In the genomic region with DNA sequence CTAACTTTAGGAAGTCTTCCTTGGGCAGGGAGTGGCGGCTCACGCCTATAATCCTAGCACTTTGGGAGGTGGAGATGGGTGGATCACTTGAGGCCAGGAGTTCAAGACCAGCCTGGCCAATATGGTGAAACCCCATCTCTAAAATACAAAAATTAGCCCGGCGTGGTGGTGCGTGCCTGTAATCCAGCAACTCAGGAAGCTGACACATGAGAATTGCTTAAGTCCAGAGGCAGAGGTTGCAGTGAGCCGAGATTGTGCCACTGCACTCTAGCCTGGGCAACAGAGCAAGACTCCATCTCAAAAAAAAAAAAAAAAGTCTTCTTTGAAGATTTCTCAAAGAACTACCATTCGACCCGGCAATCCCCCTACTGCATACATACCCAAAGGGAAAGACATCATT, we compare ENCODE assay signal across 7 cellular contexts. TPM values are rescaled to one million over a fixed set of nuclear protein-coding genes. Genes with fewer than 3 reads are reported as not detected.
DNase-seq lines count a peak whose midpoint lies in the region; ATAC-seq, FAIRE-seq and TF ChIP-seq lines count a peak whose summit lies in the region.
"Not testable (repeated sequence)": the region's sequence is repeated elsewhere in the genome, so short reads cannot be mapped to it uniquely, and the experiment has no call there.

No MANE protein-coding gene starts in this region.

- H3K9me1 ChIP-seq in K562 (ENCODE audit: control insufficient read depth, insufficient read depth, low read length) = not testable (repeated sequence)

- CTCF ChIA-PET in K562 (lab: Yijun Ruan, JAX; ENCODE audit: low intra/inter-chr PET ratio) = not testable (repeated sequence)

- TF ChIP-seq EP300 in K562 (IDR thresholded peaks at IDR 0.05; ENCODE audit: low read length); esophagus muscularis mucosa (IDR thresholded peaks at IDR 0.05): not testable (repeated sequence)

- ATAC-seq in K562; naive B cell (ENCODE audit: low read depth in 2 of 2): not testable (repeated sequence)

- not testable (repeated sequence) for H3F3A ChIP-seq in OCI-LY1 (ENCODE audit: insufficient read depth, low read length)

- H2AFZ ChIP-seq in OCI-LY1 (ENCODE audit: low read length); K562 (ENCODE audit: low read depth, low read length): not testable (repeated sequence)

- WGBS in K562 (ENCODE audit: insufficient coverage, low coverage, missing lambda C conversion rate) = 80% methylated on average over 7 of the region's 8 CpGs
- 94% methylated on average over 8 of the region's 8 CpGs for WGBS in esophagus muscularis mucosa
- WGBS in spleen, 5 donors = 64 to 90% (median 70%) methylated on average over 8 of the region's 8 CpGs

- not testable (repeated sequence) for FAIRE-seq in K562 (lab: Jason Lieb, UNC)

- H3K27me3 Mint-ChIP-seq in CD14-positive monocyte (ENCODE audit: low read depth in 3 of 3); IgD-negative memory B cell; naive B cell: not testable (repeated sequence)

- H3K27ac ChIP-seq in OCI-LY1 (ENCODE audit: low read depth, low read length, poor library complexity, severe bottlenecking) (peak overlapping the region; percentile 99), esophagus muscularis mucosa (replicated peaks in 1 of 4) (peak overlapping the region; percentile 85 to 94 (median 87)), spleen (peak overlapping the region in 6 of 8 donors; percentile 25 to 90 (median 70))
- not testable (repeated sequence) for H3K27ac ChIP-seq in K562 (ENCODE audit: extremely low read depth, low read depth, low read length)

- H3K4me1 ChIP-seq in OCI-LY1 (ENCODE audit: insufficient read depth, low read length, severe bottlenecking) (peaks cover 85% of the 10 kb centered on the region), K562 (replicated peaks in 1 of 2; ENCODE audit: control insufficient read depth in 2 of 2, insufficient read depth in 2 of 2, low read length in 2 of 2) (peaks cover 8 to 18% of the 10 kb centered on the region in 2 experiments), esophagus muscularis mucosa (peaks cover 33 to 63% (median 60%) of the 10 kb centered on the region in 4 donors), spleen (peaks cover 29 to 87% (median 59%) of the 10 kb centered on the region in 6 donors)

- not testable (repeated sequence) for H3K9ac ChIP-seq in OCI-LY1 (ENCODE audit: low read length); K562 (ENCODE audit: insufficient read depth in 1 of 2, low read depth in 2 of 2, low read length in 2 of 2)

- H3K9me3 Mint-ChIP-seq in CD14-positive monocyte, IgD-negative memory B cell, naive B cell: not testable (repeated sequence)

- POLR2A ChIA-PET in K562 (lab: Yijun Ruan, JAX) = not testable (repeated sequence)

- not testable (repeated sequence) for H3K79me2 ChIP-seq in OCI-LY1 (ENCODE audit: insufficient read depth, low read length); K562 (ENCODE audit: control insufficient read depth, insufficient read depth, low read length)

- not testable (repeated sequence) for BruUV-seq in K562 (replicated peaks; lab: Mats Ljungman, UMichigan)

- intact Hi-C loops in CD14-positive monocyte (cut with micrococcal nuclease) = loop anchor here in 1 of 2 donors (1.0 kb wide), 1 partner anchor 11 kb away; no protein-coding TSS in a partner anchor
- intact Hi-C loops in K562 (cut with micrococcal nuclease); esophagus muscularis mucosa (cut with DNase I); spleen (cut with DNase I; ENCODE audit: low total_unique reads): not testable (repeated sequence)

- not testable (repeated sequence) for H3K4me3 ChIP-seq in OCI-LY1 (ENCODE audit: low read depth, low read length, poor library complexity, severe bottlenecking); K562; esophagus muscularis mucosa; spleen

- in situ Hi-C loops in K562 (cut with MboI) = not testable (repeated sequence)

- not testable (repeated sequence) for TF ChIP-seq CTCF in CD14-positive monocyte (IDR thresholded peaks at IDR 0.05); OCI-LY1 (IDR thresholded peaks at IDR 0.05; ENCODE audit: low read length); K562 (IDR thresholded peaks at IDR 0.05 in 2 of 3, conservative IDR thresholded peaks at IDR 0.05 in 1 of 3; ENCODE audit: insufficient read depth in 2 of 3, low read depth in 1 of 3, low read length in 3 of 3); esophagus muscularis mucosa (IDR thresholded peaks at IDR 0.05); spleen (IDR thresholded peaks at IDR 0.05 in 8 of 11, conservative IDR thresholded peaks at IDR 0.05 in 3 of 11)

- H3K36me3 ChIP-seq in OCI-LY1 (ENCODE audit: insufficient read depth, low read length); K562 (ENCODE audit: control insufficient read depth, insufficient read depth, low read length); esophagus muscularis mucosa; spleen: not testable (repeated sequence)

- H3K4me1 Mint-ChIP-seq in CD14-positive monocyte (peaks cover 71% of the 10 kb centered on the region), IgD-negative memory B cell (peaks cover 29 to 41% (median 35%) of the 10 kb centered on the region in 3 donors), naive B cell (peaks cover 33 to 72% (median 55%) of the 10 kb centered on the region in 3 donors)

- H3K4me2 ChIP-seq in OCI-LY1 (ENCODE audit: low read length); K562 (ENCODE audit: insufficient read depth, low read length): not testable (repeated sequence)

- H3K9me2 ChIP-seq in OCI-LY1 (ENCODE audit: low read depth, low read length) = not testable (repeated sequence)

- H3K27ac Mint-ChIP-seq in CD14-positive monocyte (peak overlapping the region; percentile 90 to 100 (median 98)), IgD-negative memory B cell (peak overlapping the region; percentile 65 to 84 (median 72)), naive B cell (peak overlapping the region in 4 of 6 donors; percentile 5 to 99 (median 71))

- not testable (repeated sequence) for TF ChIP-seq POLR2A in K562 (conservative IDR thresholded peaks at IDR 0.05); esophagus muscularis mucosa (IDR thresholded peaks at IDR 0.05; ENCODE audit: low read depth); spleen (IDR thresholded peaks at IDR 0.05)

- TF ChIP-seq RAD21 in K562 (CRISPR knock-in tag; conservative IDR thresholded peaks at IDR 0.05 in 1 of 2, IDR thresholded peaks at IDR 0.05 in 1 of 2) = not testable (repeated sequence)

- H3K4me3 Mint-ChIP-seq in CD14-positive monocyte, IgD-negative memory B cell: not testable (repeated sequence)
- H3K4me3 Mint-ChIP-seq in naive B cell = peak overlapping the region in 1 of 8 donors; percentile 12

- H3K9me3 ChIP-seq in OCI-LY1 (ENCODE audit: low read length); K562 (replicated peaks; ENCODE audit: control insufficient read depth, insufficient read depth, low read depth, low read length); esophagus muscularis mucosa; spleen: not testable (repeated sequence)

- H4K20me1 ChIP-seq in OCI-LY1 (ENCODE audit: insufficient read depth, low read length); K562 (replicated peaks; ENCODE audit: control insufficient read depth, insufficient read depth, low read length): not testable (repeated sequence)

- H3K27me3 ChIP-seq in OCI-LY1 (ENCODE audit: insufficient read depth, low read length); K562 (ENCODE audit: control insufficient read depth in 2 of 2, insufficient read depth in 2 of 2, low read length in 2 of 2); esophagus muscularis mucosa; spleen (replicated peaks in 1 of 7): not testable (repeated sequence)

- H3K36me3 Mint-ChIP-seq in CD14-positive monocyte, IgD-negative memory B cell, naive B cell: not testable (repeated sequence)

- peak; percentile 58 for DNase-seq in CD14-positive monocyte (ENCODE audit: low spot score)
- DNase-seq in K562 (ENCODE audit: extremely low read depth in 1 of 4, low spot score in 3 of 4); esophagus muscularis mucosa (ENCODE audit: extremely low spot score); naive B cell; spleen: not testable (repeated sequence)

RNA-seq across cellular contexts. Expression of a gene that starts 50.0 kb away (rescaled TPM):
- polyA plus RNA-seq in CD14-positive monocyte (10 to 100 TPM; 46.8 to 78.9 TPM), IgD-negative memory B cell (48.0 TPM), K562 (2011; rRNA removed) (19.2 and 23.0 TPM in 2 replicates), K562 (2014; fragmentation: Illumina TruSeq; extraction: Trizol) (7.4 and 8.6 TPM in 2 replicates), K562 (2014; fragmentation: Nextera tagmentation; extraction: Ambion mirVana) (1 to 10 TPM; 3.3 to 4.2 TPM), K562 (2014; rRNA removed) (8.6 and 12.5 TPM in 2 replicates), naive B cell (ENCODE audit: low read depth in 6 of 6) (10 to 100 TPM; 39.5 to 60.5 (median 50.7) TPM), spleen (10 to 100 TPM; 31.3 to 47.2 (median 33.9) TPM)
- total RNA-seq in K562 (2011; cell fraction: chromatin; rRNA removed; ENCODE audit: low replicate concordance) = 34.0 and 115 TPM in 2 replicates
- 12.7 and 17.1 TPM in 2 replicates for total RNA-seq in K562 (2011; cell fraction: nucleolus; rRNA removed)
- total RNA-seq in K562 (2011; cell fraction: nucleoplasm; rRNA removed) = 35.8 and 53.4 TPM in 2 replicates
- total RNA-seq in K562 (2014; rRNA removed) (5.8 and 8.5 TPM in 2 replicates), K562 (2014; rRNA removed; fragmentation: Illumina TruSeq; extraction: Trizol) (14.7 and 16.0 TPM in 2 replicates), K562 (2015; rRNA removed; fragmentation: Illumina TruSeq; extraction: Trizol) (7.4 and 8.6 TPM in 2 replicates), K562 (2021) (12.4 and 14.9 TPM in 2 replicates), esophagus muscularis mucosa (10 to 100 TPM; 14.5 to 38.3 (median 20.6) TPM), spleen (100 to 1,000 TPM in 1 of 7 donors, 10 to 100 TPM in 6; 49.6 to 129 (median 85.3) TPM)
- polyA plus RNA-seq in K562 (2011; cell fraction: cytosol; rRNA removed) = 3.2 and 10.2 TPM in 2 replicates
- polyA plus RNA-seq in K562 (2011; cell fraction: nucleus; rRNA removed) = 32.5 and 69.6 TPM in 2 replicates
- 6.4 and 11.6 TPM in 2 replicates for polyA plus RNA-seq in K562 (2012)
- 25.3 and 39.7 TPM in 2 replicates for polyA minus RNA-seq in K562 (2011; rRNA and poly(A)+ RNA removed)
- 5.0 and 8.5 TPM in 2 replicates for polyA minus RNA-seq in K562 (2011; cell fraction: cytosol; rRNA and poly(A)+ RNA removed)
- polyA minus RNA-seq in K562 (2011; cell fraction: nucleus; rRNA and poly(A)+ RNA removed) = 15.9 and 42.7 TPM in 2 replicates
